8 cellular contexts compared by ENCODE assay signal in the genomic region with DNA sequence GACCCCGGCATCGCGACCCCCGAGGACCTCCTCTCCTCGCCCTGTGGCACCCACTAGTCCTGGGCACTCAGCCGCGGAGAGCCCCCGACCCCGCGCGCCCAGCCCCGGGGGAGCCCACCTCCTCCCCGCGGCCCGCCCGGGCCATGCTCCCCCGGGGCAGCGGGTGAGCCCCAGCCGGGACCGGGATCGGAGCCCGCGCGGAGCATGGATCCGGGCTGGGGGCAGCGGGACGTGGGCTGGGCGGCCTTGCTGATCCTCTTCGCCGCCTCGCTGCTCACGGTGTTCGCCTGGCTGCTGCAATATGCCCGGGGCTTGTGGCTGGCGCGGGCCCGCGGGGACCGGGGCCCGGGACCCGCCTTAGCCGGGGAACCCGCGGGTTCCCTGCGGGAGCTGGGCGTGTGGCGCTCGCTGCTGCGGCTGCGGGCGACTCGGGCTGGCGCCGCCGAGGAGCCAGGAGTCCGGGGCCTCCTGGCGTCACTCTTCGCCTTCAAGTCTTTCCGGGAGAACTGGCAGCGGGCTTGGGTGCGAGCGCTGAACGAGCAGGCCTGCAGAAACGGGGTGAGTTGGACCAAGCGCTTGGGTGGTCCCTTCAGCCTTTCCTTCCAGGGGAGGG.
A peak's percentile ranks its signal among the peaks of the same experiment; 100 is the strongest.
DNase-seq lines count a peak whose midpoint lies in the region; ATAC-seq, FAIRE-seq and TF ChIP-seq lines count a peak whose summit lies in the region.

No MANE protein-coding gene starts in this region.

- H3K4me3 ChIP-seq in AG09309 (ENCODE audit: control insufficient read depth, low read depth, low read length) (peak overlapping the region; percentile 77), adipocyte (ENCODE audit: low read length) (peak overlapping the region; percentile 91), iPS-18a (ENCODE audit: low read length) (peak overlapping the region; percentile 62)

- ATAC-seq in GM19023 (IDR thresholded peaks at IDR 0.05; ENCODE audit: unreplicated experiment) (peak; percentile 31), HG03342 (IDR thresholded peaks at IDR 0.05; ENCODE audit: unreplicated experiment) (peak; percentile 17)
- peak; percentile 22 to 23 for ATAC-seq in stimulated activated naive B cell treated with anti-CD40 and anti-IgM and Interleukin-4, amounts not matched to agents 10 μg/mL and 1 μg/mL and 100 μg/mL, for 72 hours (replicated peaks)

- no peak for FAIRE-seq in H54 (lab: Jason Lieb, UNC)

- H3K9me3 ChIP-seq in adipocyte (ENCODE audit: control insufficient read depth, low read length), result no peaks in the 10 kb centered on the region
- no peaks in the 10 kb centered on the region for H3K9me3 ChIP-seq in iPS-18a (ENCODE audit: control insufficient read depth, low read depth, low read length)

- no peaks in the 10 kb centered on the region for H3K27me3 Mint-ChIP-seq in stimulated activated naive B cell treated with anti-CD40 and anti-IgM and Interleukin-4, amounts not matched to agents 10 μg/mL and 1 μg/mL and 100 μg/mL, for 72 hours

- H3K9ac ChIP-seq in adipocyte (ENCODE audit: low read length) (peak overlapping the region; percentile 91), iPS-18a (ENCODE audit: low read length) (no peak overlapping the region)

- H3K36me3 Mint-ChIP-seq in stimulated activated naive B cell treated with anti-CD40 and anti-IgM and Interleukin-4, amounts not matched to agents 10 μg/mL and 1 μg/mL and 100 μg/mL, for 72 hours, result peaks cover 11 to 21% of the 10 kb centered on the region in 2 donors

- no peak overlapping the region for H3K27ac ChIP-seq in iPS-18a (ENCODE audit: low read length)

- H3K27ac Mint-ChIP-seq in stimulated activated naive B cell treated with anti-CD40 and anti-IgM and Interleukin-4, amounts not matched to agents 10 μg/mL and 1 μg/mL and 100 μg/mL, for 72 hours, result no peak overlapping the region

- no peaks in the 10 kb centered on the region for H3K9me3 Mint-ChIP-seq in stimulated activated naive B cell treated with anti-CD40 and anti-IgM and Interleukin-4, amounts not matched to agents 10 μg/mL and 1 μg/mL and 100 μg/mL, for 72 hours

- H3K27me3 ChIP-seq in adipocyte (replicated peaks; ENCODE audit: control insufficient read depth, insufficient read depth, low read length) (no peaks in the 10 kb centered on the region), iPS-18a (ENCODE audit: control insufficient read depth, insufficient read depth, low read length) (peaks cover 19% of the 10 kb centered on the region)

- DNase-seq in AG09309 (ENCODE audit: low read depth) (no peak), adipocyte (ENCODE audit: low read depth) (peak; percentile 52), H54 (ENCODE audit: insufficient read length, low spot score) (no peak)
- no peak for DNase-seq in stimulated activated naive B cell treated with anti-CD40 and anti-IgM and Interleukin-4, amounts not matched to agents 10 μg/mL and 1 μg/mL and 100 μg/mL, for 72 hours
- DNase-seq in activated effector memory CD4-positive, alpha-beta T cell treated with Interleukin-2 at 50 U/mL for 16 hours, result no peak

- peaks cover 32 to 44% of the 10 kb centered on the region in 2 donors for H3K4me1 Mint-ChIP-seq in stimulated activated naive B cell treated with anti-CD40 and anti-IgM and Interleukin-4, amounts not matched to agents 10 μg/mL and 1 μg/mL and 100 μg/mL, for 72 hours

- H3K4me1 ChIP-seq in adipocyte (ENCODE audit: control insufficient read depth, insufficient read depth, low read length) (peaks cover 22% of the 10 kb centered on the region), iPS-18a (ENCODE audit: control insufficient read depth, low read depth, low read length) (peaks cover 13% of the 10 kb centered on the region)

- H3K36me3 ChIP-seq in adipocyte (ENCODE audit: control insufficient read depth, insufficient read depth, low read length, severe bottlenecking) (peaks cover 19% of the 10 kb centered on the region), iPS-18a (ENCODE audit: control insufficient read depth, low read depth, low read length) (no peaks in the 10 kb centered on the region)

- H3K4me3 Mint-ChIP-seq in stimulated activated naive B cell treated with anti-CD40 and anti-IgM and Interleukin-4, amounts not matched to agents 10 μg/mL and 1 μg/mL and 100 μg/mL, for 72 hours, result peak overlapping the region; percentile 87 to 96

- no peak for TF ChIP-seq POLR2A in H54 (IDR thresholded peaks at IDR 0.05; ENCODE audit: low read depth, low read length)

- no peak for TF ChIP-seq CTCF in AG09309 (IDR thresholded peaks at IDR 0.05; ENCODE audit: control insufficient read depth, insufficient read depth, low read depth, low read length, missing control alignments)
